In genomic region chr1:247210386-247211117, GRCh38 we compare ENCODE assay signal across 1 cellular context.
A peak's percentile ranks its signal among the peaks of the same experiment; 100 is the strongest.
TF ChIP-seq lines count a peak whose summit lies in the region.

No MANE protein-coding gene starts in this region.

TF ChIP-seq in GM12878, 131 proteins besides CTCF, POLR2A, EP300 and RAD21 (continued from another document and continues in another):
- no peak; a peak in 1 of 4 replicates for TF ChIP-seq ETV6 (conservative IDR thresholded peaks at IDR 0.05 in 1 of 2, IDR thresholded peaks at IDR 0.05 in 1 of 2; ENCODE audit: borderline replicate concordance in 1 of 2, low read depth in 1 of 2)
- TF ChIP-seq POLR2AphosphoS2 (IDR thresholded peaks at IDR 0.05; ENCODE audit: low read depth, low read length) = peak; percentile 81; the same call in 1 of the 2 replicates
- peak; percentile 88 for TF ChIP-seq RFX5 (IDR thresholded peaks at IDR 0.05; ENCODE audit: low read depth, low read length)
- no peak for TF ChIP-seq MYC (IDR thresholded peaks at IDR 0.05; ENCODE audit: insufficient read depth, insufficient read length, insufficient replicate concordance, low read length, severe bottlenecking)
- TF ChIP-seq SMARCA5 (IDR thresholded peaks at IDR 0.05) = peak; percentile 88
- no peak for TF ChIP-seq CHD1 (IDR thresholded peaks at IDR 0.05; ENCODE audit: low read depth, low read length)
- TF ChIP-seq POU2F2 (IDR thresholded peaks at IDR 0.05; ENCODE audit: borderline replicate concordance, low read depth, low read length) = peak; percentile 64; the same call in 2 of the 3 replicates
- no peak for TF ChIP-seq ZBTB4 (CRISPR knock-in tag; IDR thresholded peaks at IDR 0.05)
- TF ChIP-seq MEF2B (IDR thresholded peaks at IDR 0.05; ENCODE audit: partially characterized antibody, poor library complexity, severe bottlenecking) = no peak
- no peak for TF ChIP-seq ZNF592 (IDR thresholded peaks at IDR 0.05)
- no peak for TF ChIP-seq REST (IDR thresholded peaks at IDR 0.05; ENCODE audit: low read depth, low read length)
- peak; percentile 31; the same call in 1 of the 2 replicates for TF ChIP-seq STAT1 (conservative IDR thresholded peaks at IDR 0.05)
- peak; percentile 75 for TF ChIP-seq TCF12 (IDR thresholded peaks at IDR 0.05; ENCODE audit: low read depth, low read length)
- no peak for TF ChIP-seq IRF5 (IDR thresholded peaks at IDR 0.05; ENCODE audit: borderline replicate concordance)
- no peak for TF ChIP-seq YY1 (IDR thresholded peaks at IDR 0.05; ENCODE audit: low read depth, low read length)
- TF ChIP-seq SMC3 (IDR thresholded peaks at IDR 0.05; ENCODE audit: borderline replicate concordance, low read length) = no peak
- TF ChIP-seq NR2C2 (IDR thresholded peaks at IDR 0.05; ENCODE audit: borderline replicate concordance, control insufficient read depth, insufficient read length, low read depth) = no peak
- no peak for TF ChIP-seq ZBED1 (IDR thresholded peaks at IDR 0.05; ENCODE audit: borderline replicate concordance)
- no peak for TF ChIP-seq CUX1 (IDR thresholded peaks at IDR 0.05; ENCODE audit: insufficient replicate concordance, low read depth, low read length)
- TF ChIP-seq SUZ12 (IDR thresholded peaks at IDR 0.05; ENCODE audit: unreplicated experiment) = no peak
- peak; percentile 70; the same call in 1 of the 2 replicates for TF ChIP-seq MLLT1 (IDR thresholded peaks at IDR 0.05)
- TF ChIP-seq SMAD1 (IDR thresholded peaks at IDR 0.05; ENCODE audit: low read depth, partially characterized antibody) = peak; percentile 37
- no peak for TF ChIP-seq ZZZ3 (IDR thresholded peaks at IDR 0.05; ENCODE audit: control insufficient read depth, insufficient read length, low read depth)
- no peak for TF ChIP-seq CBX3 (IDR thresholded peaks at IDR 0.05; ENCODE audit: borderline replicate concordance, low read depth)
- no peak for TF ChIP-seq PAX8 (IDR thresholded peaks at IDR 0.05)
- TF ChIP-seq CHD2 (IDR thresholded peaks at IDR 0.05; ENCODE audit: borderline replicate concordance, low read depth, low read length) = peak; percentile 81
- peak; percentile 97 for TF ChIP-seq SIN3A (IDR thresholded peaks at IDR 0.05; ENCODE audit: low read depth, low read length)
- TF ChIP-seq ASH2L (IDR thresholded peaks at IDR 0.05; ENCODE audit: borderline replicate concordance, low read depth) = 0 out of 2 replicates have a peak, but pooled peaks have one; percentile 52
- TF ChIP-seq HCFC1 (IDR thresholded peaks at IDR 0.05; ENCODE audit: low read length) = no peak
- no peak for TF ChIP-seq ZNF207 (IDR thresholded peaks at IDR 0.05; ENCODE audit: borderline replicate concordance)
- TF ChIP-seq MXI1 (IDR thresholded peaks at IDR 0.05; ENCODE audit: low read depth, low read length) = peak; percentile 91
- no peak for TF ChIP-seq TBL1XR1 (IDR thresholded peaks at IDR 0.05; ENCODE audit: low read depth, low read length)
- no peak for TF ChIP-seq E2F8 (IDR thresholded peaks at IDR 0.05; ENCODE audit: low read depth, partially characterized antibody)
- peak; percentile 71 for TF ChIP-seq NR2F1 (conservative IDR thresholded peaks at IDR 0.05)
- peak; percentile 52; the same call in 1 of the 2 replicates for TF ChIP-seq RB1 (IDR thresholded peaks at IDR 0.05; ENCODE audit: borderline replicate concordance)
